Comparison of ENCODE assay signal across 6 cellular contexts in the genomic region with DNA sequence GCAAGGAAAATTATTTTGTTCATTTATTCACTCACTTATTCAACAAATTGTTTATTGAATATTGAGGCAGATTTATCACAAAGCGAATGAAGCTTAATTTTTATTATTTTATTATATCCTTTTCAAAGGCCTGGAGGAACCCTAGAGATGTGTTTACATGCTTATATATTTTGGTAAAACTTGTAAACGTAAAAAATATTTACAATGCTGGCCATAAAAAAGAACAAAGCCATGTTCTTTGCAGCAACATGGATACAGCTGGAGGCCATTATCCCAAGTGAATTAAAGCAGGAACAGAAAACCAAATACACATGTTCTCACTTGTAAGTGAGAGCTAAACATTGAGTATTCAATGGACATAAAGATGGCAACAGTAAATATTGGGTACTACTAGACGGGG.
"Had no signal": no experiment of that assay in that cellular context is flagged by ENCODE, and none has a peak within 500 bp of the region (broad histone marks: within the 10 kb centered on the region; RNA-seq: fewer than 3 reads in every experiment).

No MANE protein-coding gene starts in this region.

- DNase-seq: GM23248, GOT3, H7, H9, HCEC 1CT, HFFc6 had no signal
